In genomic region chr4:92825785-92826184, GRCh38 we compare ENCODE assay signal across 29 cellular contexts.
"Had no signal": no experiment of that assay in that cellular context is flagged by ENCODE, and none has a peak within 500 bp of the region (broad histone marks: within the 10 kb centered on the region; RNA-seq: fewer than 3 reads in every experiment).

No MANE protein-coding gene starts in this region.

- H3K9me3 Mint-ChIP-seq: activated CD4-positive, alpha-beta T cell treated with anti-CD3 and anti-CD28 coated beads, Interleukin-2, amount 10 ng/mL, durations not matched to agents 7 days and 5 days; activated naive CD4-positive, alpha-beta T cell treated with anti-CD3 and anti-CD28 coated beads, Interleukin-2, amount 10 ng/mL, durations not matched to agents 7 days and 5 days; activated T-helper 2 cell treated with anti-CD3 and anti-CD28 coated beads, Interferon-gamma antibody, Interleukin-2, Interleukin-4, amounts not matched to agents 10 μg/mL and 5 μg/mL and 100 μg/mL, durations not matched to agents 14 hours and 24 hours and 36 hours had no signal

- DNase-seq: activated CD4-positive, alpha-beta memory T cell treated with anti-CD3 and anti-CD28 coated beads for 36 hours; activated CD4-positive, alpha-beta T cell treated with anti-CD3 and anti-CD28 coated beads, Interleukin-2, amount 10 ng/mL, durations not matched to agents 7 days and 5 days; activated CD4-positive, CD25-positive, alpha-beta regulatory T cell; activated CD8-positive, alpha-beta memory T cell treated with anti-CD3 and anti-CD28 coated beads for 24 hours; activated gamma-delta T cell treated with Interleukin-2 at 50 U/mL for 16 hours; activated naive CD4-positive, alpha-beta T cell treated with anti-CD3 and anti-CD28 coated beads, Interleukin-2, amount 10 ng/mL, durations not matched to agents 7 days and 5 days; activated naive CD8-positive, alpha-beta T cell treated with anti-CD3 and anti-CD28 coated beads for 36 hours; activated T-cell treated with anti-CD3 and anti-CD28 coated beads for 4 hours; activated T-cell treated with anti-CD3 and anti-CD28 coated beads, Interleukin-2, amount 50 U/mL, for 48 hours; brain microvascular endothelial cell; IMR-90; Kasumi-1; KBM-7; NCI-H1048; NCI-H1694; NCI-H2029; NCI-H2227 treated with DMSO at 0.1 percent for 48 hours; NCI-H510A; NCI-H526 treated with DMSO at 0.1 percent for 48 hours; NCI-H82; RPMI8226; T-cell; T-helper 2 cell; T1000 had no signal

- H3K4me1 Mint-ChIP-seq: activated CD4-positive, alpha-beta T cell treated with anti-CD3 and anti-CD28 coated beads, Interleukin-2, amount 10 ng/mL, durations not matched to agents 7 days and 5 days; activated naive CD4-positive, alpha-beta T cell treated with anti-CD3 and anti-CD28 coated beads, Interleukin-2, amount 10 ng/mL, durations not matched to agents 7 days and 5 days; activated naive CD8-positive, alpha-beta T cell treated with anti-CD3 and anti-CD28 coated beads for 36 hours; T-cell had no signal

- H3K4me3 Mint-ChIP-seq: activated CD4-positive, alpha-beta memory T cell treated with anti-CD3 and anti-CD28 coated beads for 36 hours; activated CD4-positive, alpha-beta T cell treated with anti-CD3 and anti-CD28 coated beads, Interleukin-2, amount 10 ng/mL, durations not matched to agents 7 days and 5 days; activated naive CD4-positive, alpha-beta T cell treated with anti-CD3 and anti-CD28 coated beads, Interleukin-2, amount 10 ng/mL, durations not matched to agents 7 days and 5 days; activated naive CD8-positive, alpha-beta T cell treated with anti-CD3 and anti-CD28 coated beads for 36 hours; T-cell had no signal

- H3K27me3 ChIP-seq: brain microvascular endothelial cell, cardiac muscle cell had no signal

- H3K27ac ChIP-seq: brain microvascular endothelial cell, cardiac muscle cell, SK-N-MC had no signal

- H3K27me3 Mint-ChIP-seq: activated CD4-positive, alpha-beta memory T cell treated with anti-CD3 and anti-CD28 coated beads for 36 hours; activated CD4-positive, alpha-beta T cell treated with anti-CD3 and anti-CD28 coated beads, Interleukin-2, amount 10 ng/mL, durations not matched to agents 7 days and 5 days; activated naive CD4-positive, alpha-beta T cell treated with anti-CD3 and anti-CD28 coated beads, Interleukin-2, amount 10 ng/mL, durations not matched to agents 7 days and 5 days; activated naive CD8-positive, alpha-beta T cell treated with anti-CD3 and anti-CD28 coated beads for 36 hours; T-cell had no signal

- ATAC-seq: Panc1, Right ventricle myocardium inferior, T-cell had no signal

- H3K4me3 ChIP-seq: cardiac muscle cell, SK-N-MC had no signal

- H3K27ac Mint-ChIP-seq: activated CD4-positive, alpha-beta memory T cell treated with anti-CD3 and anti-CD28 coated beads for 36 hours; activated CD4-positive, alpha-beta T cell treated with anti-CD3 and anti-CD28 coated beads, Interleukin-2, amount 10 ng/mL, durations not matched to agents 7 days and 5 days; activated naive CD4-positive, alpha-beta T cell treated with anti-CD3 and anti-CD28 coated beads, Interleukin-2, amount 10 ng/mL, durations not matched to agents 7 days and 5 days; activated naive CD8-positive, alpha-beta T cell treated with anti-CD3 and anti-CD28 coated beads for 36 hours; activated T-helper 2 cell treated with anti-CD3 and anti-CD28 coated beads, Interferon-gamma antibody, Interleukin-2, Interleukin-4, amounts not matched to agents 10 μg/mL and 5 μg/mL and 100 μg/mL, durations not matched to agents 14 hours and 24 hours and 36 hours; T-cell had no signal

- H3K36me3 ChIP-seq: brain microvascular endothelial cell, cardiac muscle cell had no signal

- H3K36me3 Mint-ChIP-seq: activated CD4-positive, alpha-beta memory T cell treated with anti-CD3 and anti-CD28 coated beads for 36 hours; activated naive CD4-positive, alpha-beta T cell treated with anti-CD3 and anti-CD28 coated beads, Interleukin-2, amount 10 ng/mL, durations not matched to agents 7 days and 5 days; activated naive CD8-positive, alpha-beta T cell treated with anti-CD3 and anti-CD28 coated beads for 36 hours; T-cell had no signal
